8 cellular contexts compared by ENCODE assay signal in the genomic region with DNA sequence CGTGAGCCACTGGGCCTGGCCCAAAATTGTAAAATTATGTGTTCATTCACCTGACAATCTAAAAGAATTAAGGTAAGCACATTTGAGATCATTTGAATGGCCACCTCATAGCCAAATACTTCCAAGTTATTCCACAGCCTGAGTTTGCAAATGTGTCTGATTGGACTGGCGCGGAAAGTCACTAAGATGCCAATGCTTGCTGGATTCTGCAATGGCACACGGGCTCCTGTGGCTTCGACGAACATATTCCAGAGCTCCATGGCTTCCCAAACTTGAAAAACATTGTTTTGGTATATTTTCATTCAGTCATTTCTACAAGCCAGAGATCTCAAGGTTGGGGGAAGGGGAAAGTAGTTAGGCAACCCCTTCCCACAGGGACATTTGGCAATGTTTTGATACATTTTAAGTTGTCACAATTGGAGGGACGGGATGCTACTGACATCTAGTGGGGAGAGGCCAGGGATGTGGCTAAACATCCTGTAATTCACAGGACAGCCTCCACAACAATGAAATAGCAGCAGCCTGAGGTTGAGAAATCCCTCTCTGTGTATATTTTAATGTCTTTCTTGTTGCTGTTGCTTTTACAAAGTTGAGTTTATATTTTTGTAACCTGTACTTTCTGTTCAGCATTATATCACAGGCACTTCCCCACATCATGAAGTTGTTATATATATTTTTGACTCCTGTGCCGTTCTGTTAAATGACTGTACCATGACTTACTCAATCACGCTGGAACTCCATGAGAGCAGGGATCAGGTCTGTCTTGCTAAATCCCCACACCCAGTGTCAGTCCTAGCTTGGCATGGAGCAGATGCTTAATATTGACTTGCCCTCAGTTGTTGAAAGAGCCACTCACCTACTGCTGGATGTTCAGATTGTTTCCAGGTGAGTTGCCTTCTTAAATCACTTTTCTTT. TPM values are rescaled to one million over a fixed set of nuclear protein-coding genes. Genes with fewer than 3 reads are reported as not detected.
DNase-seq lines count a peak whose midpoint lies in the region; ATAC-seq lines count a peak whose summit lies in the region.

No MANE protein-coding gene starts in this region.

- H2BK15ac ChIP-seq in neuronal stem cell (ENCODE audit: low read length): no peak overlapping the region

- no CpG with 5 or more reads among the region's 9 CpGs for WGBS in neuronal stem cell (ENCODE audit: extremely low coverage in 2 of 2, insufficient read length in 2 of 2, insufficient replicate concordance in 1 of 2), 2 donors

- H3K36me3 ChIP-seq in neuronal stem cell (replicated peaks in 1 of 2; ENCODE audit: control insufficient read depth in 2 of 2, insufficient read depth in 2 of 2, low read length in 2 of 2): no peaks in the 10 kb centered on the region

- H3K9me3 ChIP-seq in neuronal stem cell (replicated peaks in 1 of 2; ENCODE audit: control insufficient read depth in 2 of 2, insufficient read depth in 1 of 2, low read depth in 1 of 2, low read length in 2 of 2): no peaks in the 10 kb centered on the region

- H3K36me3 Mint-ChIP-seq in activated T-cell treated with anti-CD3 and anti-CD28 coated beads, Interleukin-2, amount 50 U/mL, for 24 hours (ENCODE audit: low read depth): no peaks in the 10 kb centered on the region

- no peak overlapping the region for H3K4me2 ChIP-seq in neuronal stem cell (ENCODE audit: insufficient read depth, low read length, poor library complexity, severe bottlenecking)

- no peak overlapping the region for H2AK5ac ChIP-seq in neuronal stem cell (ENCODE audit: low read depth, low read length)

- H3K4me1 ChIP-seq in neuronal stem cell (ENCODE audit: control insufficient read depth in 2 of 2, insufficient read depth in 1 of 2, low read depth in 1 of 2, low read length in 2 of 2): no peaks in the 10 kb centered on the region

- peak; percentile 5 for DNase-seq in activated T-cell treated with anti-CD3 and anti-CD28 coated beads for 1 hour (ENCODE audit: low read depth)
- DNase-seq in activated T-cell treated with anti-CD3 and anti-CD28 coated beads, Interleukin-2, amount 50 U/mL, for 24 hours: no peak
- DNase-seq in NCI-H2227 (lab: John Stamatoyannopoulos, UW; ENCODE audit: unreplicated experiment): peak; percentile 68
- peak; percentile 60 for DNase-seq in activated CD4-positive, alpha-beta T cell treated with anti-CD3 and anti-CD28 coated beads for 48 hours
- DNase-seq in fibroblast of peridontal ligament (ENCODE audit: extremely low read depth): peak; percentile 82
- DNase-seq in neuronal stem cell (ENCODE audit: low spot score): peak; percentile 60

- no peak overlapping the region for H3K4me3 ChIP-seq in neuronal stem cell (ENCODE audit: low read length in 2 of 2)

- H2BK5ac ChIP-seq in neuronal stem cell (ENCODE audit: low read length): no peak overlapping the region

- H2BK120ac ChIP-seq in neuronal stem cell (ENCODE audit: low read depth, low read length): no peak overlapping the region

- H3K18ac ChIP-seq in neuronal stem cell (ENCODE audit: low read length): no peak overlapping the region

- H4K91ac ChIP-seq in neuronal stem cell (ENCODE audit: low read depth, low read length, poor library complexity): no peak overlapping the region

- no peaks in the 10 kb centered on the region for H3K27me3 ChIP-seq in neuronal stem cell (ENCODE audit: control insufficient read depth in 3 of 3, insufficient read depth in 3 of 3, low read depth in 1 of 3, low read length in 3 of 3)

- no peak overlapping the region for H4K8ac ChIP-seq in neuronal stem cell (ENCODE audit: low read depth, low read length)

- no peak overlapping the region for H2BK12ac ChIP-seq in neuronal stem cell (ENCODE audit: low read length)

- no peak overlapping the region for H3K23ac ChIP-seq in neuronal stem cell (ENCODE audit: low read depth, low read length, poor library complexity)

- H3K4me1 Mint-ChIP-seq in activated T-cell treated with anti-CD3 and anti-CD28 coated beads, Interleukin-2, amount 50 U/mL, for 24 hours (ENCODE audit: low read depth): no peaks in the 10 kb centered on the region

- peaks cover 7% of the 10 kb centered on the region for H3K27me3 Mint-ChIP-seq in activated T-cell treated with anti-CD3 and anti-CD28 coated beads, Interleukin-2, amount 50 U/mL, for 24 hours

- no peak overlapping the region for H3K4me3 Mint-ChIP-seq in activated T-cell treated with anti-CD3 and anti-CD28 coated beads, Interleukin-2, amount 50 U/mL, for 24 hours

- peak; percentile 70 for ATAC-seq in HG02852 (IDR thresholded peaks at IDR 0.05; ENCODE audit: unreplicated experiment)
- ATAC-seq in HG03469 (IDR thresholded peaks at IDR 0.05; ENCODE audit: unreplicated experiment): no peak

- no peak overlapping the region for H3K27ac Mint-ChIP-seq in activated T-cell treated with anti-CD3 and anti-CD28 coated beads, Interleukin-2, amount 50 U/mL, for 24 hours

- H3K27ac ChIP-seq in neuronal stem cell (replicated peaks; ENCODE audit: low read length): no peak overlapping the region

- no peak overlapping the region for H3K4ac ChIP-seq in neuronal stem cell (ENCODE audit: low read length)

- no peaks in the 10 kb centered on the region for H3K79me1 ChIP-seq in neuronal stem cell (ENCODE audit: low read depth, low read length)

- no peak overlapping the region for H2AFZ ChIP-seq in neuronal stem cell (ENCODE audit: low read length)

- no peak overlapping the region for H3K9ac ChIP-seq in neuronal stem cell (ENCODE audit: low read depth, low read length, poor library complexity)

- H3K9me3 Mint-ChIP-seq in activated T-cell treated with anti-CD3 and anti-CD28 coated beads, Interleukin-2, amount 50 U/mL, for 24 hours: no peaks in the 10 kb centered on the region

- H3K14ac ChIP-seq in neuronal stem cell (ENCODE audit: low read length): no peak overlapping the region

RNA-seq across cellular contexts. Expression of gene COL4A4, which starts 56.9 kb away (rescaled TPM):
- 0.03 TPM for polyA plus RNA-seq in neuronal stem cell (2013, experiment 1 of 2)
- 0.03 TPM for polyA plus RNA-seq in neuronal stem cell (2013, experiment 2 of 2)

RNA-seq across cellular contexts. Expression of gene COL4A3, which starts 57.3 kb away (rescaled TPM):
- polyA plus RNA-seq in neuronal stem cell (2013, experiment 1 of 2): not detected
- polyA plus RNA-seq in neuronal stem cell (2013, experiment 2 of 2): not detected
